In genomic region chr5:159263569-159263905, GRCh38 we compare ENCODE assay signal across 8 cellular contexts. TPM values are rescaled to one million over a fixed set of nuclear protein-coding genes. Genes with fewer than 3 reads are reported as not detected.
DNase-seq lines count a peak whose midpoint lies in the region; ATAC-seq and TF ChIP-seq lines count a peak whose summit lies in the region.

No MANE protein-coding gene starts in this region.

- H3K36me3 Mint-ChIP-seq in CD14-positive monocyte (peaks cover 15 to 22% of the 10 kb centered on the region in 2 donors), nephron progenitor cell (ENCODE audit: low read depth) (peaks cover 28% of the 10 kb centered on the region)
- H3K36me3 Mint-ChIP-seq in effector memory CD8-positive, alpha-beta T cell (ENCODE audit: insufficient read depth): peaks cover 17% of the 10 kb centered on the region

- H3K27me3 Mint-ChIP-seq in CD14-positive monocyte (ENCODE audit: low read depth in 3 of 3) (peaks cover 2 to 9% (median 8%) of the 10 kb centered on the region in 3 donors), nephron progenitor cell (ENCODE audit: low read depth, poor library complexity) (peaks cover 26% of the 10 kb centered on the region)
- no peaks in the 10 kb centered on the region for H3K27me3 Mint-ChIP-seq in effector memory CD8-positive, alpha-beta T cell

- TF ChIP-seq POLR2A in NB4 (IDR thresholded peaks at IDR 0.05; ENCODE audit: extremely low read depth, insufficient read length): no peak

- ATAC-seq in GM21576 (IDR thresholded peaks at IDR 0.05; ENCODE audit: unreplicated experiment) (peak; percentile 11), GM18519 (IDR thresholded peaks at IDR 0.05; ENCODE audit: low FRiP score, unreplicated experiment) (no peak)
- peak; percentile 19 for ATAC-seq in effector memory CD8-positive, alpha-beta T cell (replicated peaks)

- intact Hi-C loops in CD14-positive monocyte (cut with micrococcal nuclease): loop anchor here (5.0 to 10.0 kb wide), 3 partner anchors 51 to 71 kb away; partner anchors contain the start of genes IL12B (in 1 of the 2) and RNF145 (in 1 of the 2)

- peak overlapping the region; percentile 88 for H3K4me3 ChIP-seq in NB4 (ENCODE audit: low read depth, low read length)

- H3K9me3 Mint-ChIP-seq in CD14-positive monocyte (peaks cover 5 to 25% (median 18%) of the 10 kb centered on the region in 7 donors), nephron progenitor cell (peaks cover 36% of the 10 kb centered on the region)
- no peaks in the 10 kb centered on the region for H3K9me3 Mint-ChIP-seq in effector memory CD8-positive, alpha-beta T cell

- H3K27ac Mint-ChIP-seq in CD14-positive monocyte (peak overlapping the region; percentile 97 to 100 (median 99)), nephron progenitor cell (peak overlapping the region; percentile 52)
- H3K27ac Mint-ChIP-seq in effector memory CD8-positive, alpha-beta T cell: peak overlapping the region; percentile 95 to 97

- no peak for TF ChIP-seq CTCF in CD14-positive monocyte (IDR thresholded peaks at IDR 0.05)
- TF ChIP-seq CTCF in NB4 (IDR thresholded peaks at IDR 0.05; ENCODE audit: low read depth, low read length): no peak
- TF ChIP-seq CTCF in nephron progenitor cell (IDR thresholded peaks at IDR 0.05): no peak

- H3K4me1 Mint-ChIP-seq in CD14-positive monocyte: peaks cover 25% of the 10 kb centered on the region
- peaks cover 35 to 51% of the 10 kb centered on the region in 2 donors for H3K4me1 Mint-ChIP-seq in effector memory CD8-positive, alpha-beta T cell (ENCODE audit: low read depth in 2 of 2)
- H3K4me1 Mint-ChIP-seq in nephron progenitor cell: peaks cover 20% of the 10 kb centered on the region

- DNase-seq in CD14-positive monocyte (ENCODE audit: low spot score) (no peak), NB4 (ENCODE audit: low read depth) (no peak), nephron progenitor cell (no peak), pons (ENCODE audit: low spot score) (no peak), ecto neural progenitor cell (ENCODE audit: low spot score) (no peak)
- no peak for DNase-seq in effector memory CD8-positive, alpha-beta T cell

- H3K4me3 Mint-ChIP-seq in CD14-positive monocyte (peak overlapping the region; percentile 98), nephron progenitor cell (peak overlapping the region; percentile 96)
- peak overlapping the region; percentile 87 to 93 for H3K4me3 Mint-ChIP-seq in effector memory CD8-positive, alpha-beta T cell

RNA-seq across cellular contexts. Expression of gene UBLCP1, which starts 0.4 kb away (rescaled TPM):
- polyA plus RNA-seq in CD14-positive monocyte: 10 to 100 TPM; 22.7 to 31.5 TPM

RNA-seq across cellular contexts. Expression of gene RNF145, which starts 54.2 kb away (rescaled TPM):
- polyA plus RNA-seq in CD14-positive monocyte: 10 to 100 TPM in 1 of 2 donors, 1 to 10 TPM in 1; 9.1 to 11.5 TPM
